Comparison of ENCODE assay signal across 30 cellular contexts in genomic region chr21:31755027-31755426, GRCh38.
"Had no signal": no experiment of that assay in that cellular context is flagged by ENCODE, and none has a peak within 500 bp of the region (broad histone marks: within the 10 kb centered on the region; RNA-seq: fewer than 3 reads in every experiment).

No MANE protein-coding gene starts in this region.

- H3K36me3 ChIP-seq: colonic mucosa, gastroesophageal sphincter, heart right ventricle, left lung, neural progenitor cell, stomach, thyroid gland had no signal

- H3K9ac ChIP-seq: neural progenitor cell, parathyroid adenoma had no signal

- DNase-seq: colonic mucosa; effector CD8-positive, alpha-beta T cell; erythroblast; foreskin keratinocyte; glutamatergic neuron; heart right ventricle; hippocampal formation; left cardiac atrium; left lung; mesenchymal stem cell; mucosa of descending colon; naive B cell; stimulated activated CD4-positive, alpha-beta T cell treated with anti-CD3 and anti-CD28 coated beads, Interleukin-12 subunit alpha, Interleukin-12 subunit beta, amount 100 ng/mL, for 4 hours; stimulated activated CD4-positive, alpha-beta T cell treated with anti-CD3 and anti-CD28 coated beads, Interleukin-1b, Interleukin-23, amount 100 ng/mL, for 48 hours; stimulated activated CD4-positive, alpha-beta T cell treated with anti-CD3 and anti-CD28 coated beads, Interleukin-4, amount 100 ng/mL, for 1 hour; stimulated activated CD8-positive, alpha-beta memory T cell treated with anti-CD3 and anti-CD28 coated beads, Interleukin-4, amount 100 ng/mL, for 48 hours; stimulated activated naive CD4-positive, alpha-beta T cell treated with Interleukin-2 at 50 U/mL for 16 hours; stomach; thyroid gland had no signal

- H3K27ac Mint-ChIP-seq: dendritic cell treated with granulocyte-macrophage colony-stimulating factor and Interleukin-4, amounts not matched to agents 40 ng/mL and 50 ng/mL, for 4 days; mesothelial cell of epicardium; naive B cell; natural killer cell treated with Interleukin-12 subunit alpha and Interleukin-12 subunit beta and Interleukin-15 and Interleukin-18, amount 100 ng/mL, for 72 hours; neural progenitor cell; progenitor cell of endocrine pancreas had no signal

- H3K27me3 ChIP-seq: colonic mucosa, heart right ventricle, left lung, neural progenitor cell, stomach, thyroid gland had no signal

- H3K4me3 Mint-ChIP-seq: dendritic cell treated with granulocyte-macrophage colony-stimulating factor and Interleukin-4, amounts not matched to agents 40 ng/mL and 50 ng/mL, for 4 days; mesothelial cell of epicardium; naive B cell; natural killer cell treated with Interleukin-12 subunit alpha and Interleukin-12 subunit beta and Interleukin-15 and Interleukin-18, amount 100 ng/mL, for 72 hours; neural progenitor cell had no signal

- H3K4me3 ChIP-seq: colonic mucosa, gastroesophageal sphincter, heart right ventricle, left lung, mucosa of descending colon, neural progenitor cell, smooth muscle cell, stomach, thyroid gland had no signal

- H3K79me2 ChIP-seq: parathyroid adenoma had no signal

- FAIRE-seq: endothelial cell of umbilical vein, islet of Langerhans had no signal

- H3K4me1 ChIP-seq: colonic mucosa, foreskin keratinocyte, gastroesophageal sphincter, heart right ventricle, left lung, parathyroid adenoma, stomach, thyroid gland had no signal

- ATAC-seq: foreskin keratinocyte; gastroesophageal sphincter; heart right ventricle; left cardiac atrium; left lung; mucosa of descending colon; natural killer cell treated with Interleukin-12 subunit alpha and Interleukin-12 subunit beta and Interleukin-15 and Interleukin-18, amount 100 ng/mL, for 72 hours; sciatic nerve had no signal

- H3K27me3 Mint-ChIP-seq: dendritic cell treated with granulocyte-macrophage colony-stimulating factor and Interleukin-4, amounts not matched to agents 40 ng/mL and 50 ng/mL, for 4 days; naive B cell; progenitor cell of endocrine pancreas had no signal

- H3K4me2 ChIP-seq: neural progenitor cell, smooth muscle cell had no signal

- H3K36me3 Mint-ChIP-seq: mesothelial cell of epicardium; naive B cell; natural killer cell treated with Interleukin-12 subunit alpha and Interleukin-12 subunit beta and Interleukin-15 and Interleukin-18, amount 100 ng/mL, for 72 hours; neural progenitor cell had no signal

- H2AFZ ChIP-seq: neural progenitor cell, parathyroid adenoma had no signal

- H3K27ac ChIP-seq: colonic mucosa, foreskin keratinocyte, gastroesophageal sphincter, heart right ventricle, left lung, neural progenitor cell, parathyroid adenoma, stomach, thyroid gland had no signal

- H3K9me3 ChIP-seq: colonic mucosa, gastroesophageal sphincter, heart right ventricle, left lung, mucosa of descending colon, stomach, thyroid gland had no signal

- H3K9me3 Mint-ChIP-seq: dendritic cell treated with granulocyte-macrophage colony-stimulating factor and Interleukin-4, amounts not matched to agents 40 ng/mL and 50 ng/mL, for 4 days; mesothelial cell of epicardium; natural killer cell treated with Interleukin-12 subunit alpha and Interleukin-12 subunit beta and Interleukin-15 and Interleukin-18, amount 100 ng/mL, for 72 hours; neural progenitor cell had no signal
